Comparison of ENCODE assay signal across 24 cellular contexts in the genomic region with DNA sequence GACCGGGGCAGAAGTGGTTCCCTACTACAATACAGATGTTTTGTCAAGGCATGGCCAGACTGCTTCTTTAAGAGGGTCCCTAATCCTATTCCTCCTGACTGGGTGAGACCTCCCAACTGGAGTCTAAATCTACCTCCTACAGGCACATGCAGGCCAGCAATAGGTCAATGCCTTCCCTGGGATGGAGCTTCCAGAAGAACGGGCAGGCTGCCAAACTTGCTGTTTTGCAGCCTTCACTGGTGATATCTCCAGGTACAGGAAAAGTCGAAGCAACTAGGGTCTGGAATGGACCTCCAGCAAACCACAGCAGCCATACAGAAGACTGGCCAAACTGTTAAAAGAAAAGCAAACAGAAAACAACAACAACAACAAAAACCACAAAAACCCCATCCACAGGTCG.
DNase-seq lines count a peak whose midpoint lies in the region; ATAC-seq and TF ChIP-seq lines count a peak whose summit lies in the region.
"Had no signal": no experiment of that assay in that cellular context is flagged by ENCODE, and none has a peak within 500 bp of the region (broad histone marks: within the 10 kb centered on the region; RNA-seq: fewer than 3 reads in every experiment).

No MANE protein-coding gene starts in this region.

- H3K18ac ChIP-seq in H9 (ENCODE audit: insufficient read length, low read depth, low read length): no peak overlapping the region

- no CpG with 5 or more reads among the region's 4 CpGs for WGBS in H9 (ENCODE audit: extremely low coverage, insufficient read length, low lambda C conversion rate)

- no peak overlapping the region for H4K91ac ChIP-seq in H9 (ENCODE audit: insufficient read length, low read depth, low read length)

- H3K23ac ChIP-seq in H9 (ENCODE audit: insufficient read length, low read depth, low read length): no peak overlapping the region

- H3K36me3 Mint-ChIP-seq in H9 (ENCODE audit: insufficient read depth in 1 of 3, low read depth in 3 of 3): no peaks in the 10 kb centered on the region
- H3K36me3 Mint-ChIP-seq: CD14-positive monocyte; CD4-positive, alpha-beta memory T cell; CD4-positive, CD25-positive, alpha-beta regulatory T cell; CD8-positive, alpha-beta memory T cell had no signal

- H3T11ph ChIP-seq in H9 (ENCODE audit: low read length): no peak overlapping the region

- H2BK5ac ChIP-seq in H9 (ENCODE audit: insufficient read length, low read length): no peak overlapping the region

- H3K27me3 Mint-ChIP-seq in H9 (ENCODE audit: low read depth): no peaks in the 10 kb centered on the region
- H3K27me3 Mint-ChIP-seq: CD4-positive, alpha-beta memory T cell; CD4-positive, CD25-positive, alpha-beta regulatory T cell; CD8-positive, alpha-beta memory T cell had no signal

- no peak overlapping the region for H3K4me2 ChIP-seq in H9 (ENCODE audit: insufficient read depth, insufficient read length, low read length)
- H3K4me2 ChIP-seq: BLaER1 had no signal

- DNase-seq in H9: no peak
- DNase-seq in M059J (ENCODE audit: low read depth): peak; percentile 1
- peak; percentile 41 for DNase-seq in coronary artery (ENCODE audit: low spot score)
- DNase-seq in SK-N-DZ (ENCODE audit: low spot score): no peak
- DNase-seq in HuH-7 (ENCODE audit: low spot score): no peak
- DNase-seq: 8988T; ACHN; BE2C; C1 segment of cervical spinal cord; CD4-positive, CD25-positive, alpha-beta regulatory T cell; CD8-positive, alpha-beta memory T cell; COR-L47; DMS 273 treated with DMSO at 0.1 percent for 48 hours; DMS153; DMS53; DMS79; DND-41; EL; GDM1 had no signal

- no peak overlapping the region for H3K4ac ChIP-seq in H9 (ENCODE audit: low read depth, low read length)

- no peak overlapping the region for H2AFZ ChIP-seq in H9 (ENCODE audit: low read length)

- no peak overlapping the region for H3K4me3 Mint-ChIP-seq in H9
- H3K4me3 Mint-ChIP-seq: CD14-positive monocyte; CD4-positive, alpha-beta memory T cell; CD4-positive, CD25-positive, alpha-beta regulatory T cell; CD8-positive, alpha-beta memory T cell had no signal

- H3K27ac ChIP-seq in H9 (ENCODE audit: insufficient read length, low read depth, low read length) (no peak overlapping the region), coronary artery (no peak overlapping the region)
- H3K27ac ChIP-seq: BLaER1 had no signal

- H3K23me2 ChIP-seq in H9 (ENCODE audit: insufficient read length, low read depth, low read length, poor library complexity, severe bottlenecking): no peaks in the 10 kb centered on the region

- no peaks in the 10 kb centered on the region for H3K79me2 ChIP-seq in H9 (ENCODE audit: insufficient read depth, low read length)

- no peak overlapping the region for H3K56ac ChIP-seq in H9 (ENCODE audit: insufficient read length, low read depth, low read length)

- no peaks in the 10 kb centered on the region for H3K79me1 ChIP-seq in H9 (ENCODE audit: insufficient read depth, low read depth, low read length, poor library complexity, severe bottlenecking)

- no peaks in the 10 kb centered on the region for H3K27me3 ChIP-seq in H9 (ENCODE audit: insufficient read depth, low read length)
- H3K27me3 ChIP-seq: BE2C had no signal

- peaks cover 3% of the 10 kb centered on the region; the same call in 1 of the 2 replicates for H3K4me1 ChIP-seq in H9 (ENCODE audit: insufficient read depth, low read length)
- H3K4me1 ChIP-seq: BE2C, BLaER1 had no signal

- no peak overlapping the region for H2AK5ac ChIP-seq in H9 (ENCODE audit: insufficient read length, low read length)

- peaks cover 4 to 7% of the 10 kb centered on the region in 2 experiments for H3K4me1 Mint-ChIP-seq in H9
- H3K4me1 Mint-ChIP-seq: CD14-positive monocyte; CD4-positive, alpha-beta memory T cell; CD4-positive, CD25-positive, alpha-beta regulatory T cell; CD8-positive, alpha-beta memory T cell had no signal

- TF ChIP-seq CTCF in H9 (conservative IDR thresholded peaks at IDR 0.05) (no peak), coronary artery (IDR thresholded peaks at IDR 0.05) (no peak)

- H3K4me3 ChIP-seq in coronary artery: no peak overlapping the region
- H3K4me3 ChIP-seq: BLaER1, GM12878 had no signal

- no peak overlapping the region for H4K8ac ChIP-seq in H9 (replicated peaks; ENCODE audit: insufficient read length, low read depth, low read length)

- no peaks in the 10 kb centered on the region for H3K9me3 ChIP-seq in H9 (ENCODE audit: control insufficient read depth, low read depth, low read length)
- H3K9me3 ChIP-seq: BE2C had no signal

- peaks cover 0 to 6% of the 10 kb centered on the region in 2 experiments; a peak in 2 of 5 replicates for H3K9me3 Mint-ChIP-seq in H9

- H2BK120ac ChIP-seq in H9 (ENCODE audit: low read depth, low read length, poor library complexity, severe bottlenecking): no peak overlapping the region

- peak overlapping the region; percentile 75; the same call in 1 of the 2 replicates for H2BK15ac ChIP-seq in H9 (ENCODE audit: low read depth, low read length)

- no peak overlapping the region for H3K14ac ChIP-seq in H9 (ENCODE audit: insufficient read depth, low read length)

- H4K20me1 ChIP-seq in H9 (ENCODE audit: control insufficient read depth, insufficient read depth, insufficient read length): no peaks in the 10 kb centered on the region
- H4K20me1 ChIP-seq: BLaER1 had no signal

- H3K27ac Mint-ChIP-seq in H9: no peak overlapping the region; a peak in 1 of 7 replicates
- H3K27ac Mint-ChIP-seq: CD14-positive monocyte; CD4-positive, alpha-beta memory T cell; CD4-positive, CD25-positive, alpha-beta regulatory T cell; CD8-positive, alpha-beta memory T cell had no signal

- H2BK20ac ChIP-seq in H9 (ENCODE audit: low read depth, low read length, poor library complexity, severe bottlenecking): no peak overlapping the region

- ATAC-seq in HG03135 (IDR thresholded peaks at IDR 0.05; ENCODE audit: unreplicated experiment): no peak
- ATAC-seq: GM12878 had no signal

- H4K5ac ChIP-seq in H9 (ENCODE audit: insufficient read length, low read depth, low read length): no peak overlapping the region

- H3K9ac ChIP-seq in H9 (ENCODE audit: extremely low read depth, insufficient read length, low read length): no peak overlapping the region
- H3K9ac ChIP-seq: BLaER1 had no signal

- H2BK12ac ChIP-seq in H9 (ENCODE audit: insufficient read length, low read depth, low read length): no peak overlapping the region

Comparison
In these comparisons a context has a peak if more than half of its experiments do, and no peak if none do; other contexts are left out.
1. DNase-seq: peak in M059J (single experiment) and coronary artery (single experiment); none in H9 (single experiment), SK-N-DZ (single experiment) and HuH-7 (single experiment).